27 cellular contexts compared by ENCODE assay signal in the genomic region with DNA sequence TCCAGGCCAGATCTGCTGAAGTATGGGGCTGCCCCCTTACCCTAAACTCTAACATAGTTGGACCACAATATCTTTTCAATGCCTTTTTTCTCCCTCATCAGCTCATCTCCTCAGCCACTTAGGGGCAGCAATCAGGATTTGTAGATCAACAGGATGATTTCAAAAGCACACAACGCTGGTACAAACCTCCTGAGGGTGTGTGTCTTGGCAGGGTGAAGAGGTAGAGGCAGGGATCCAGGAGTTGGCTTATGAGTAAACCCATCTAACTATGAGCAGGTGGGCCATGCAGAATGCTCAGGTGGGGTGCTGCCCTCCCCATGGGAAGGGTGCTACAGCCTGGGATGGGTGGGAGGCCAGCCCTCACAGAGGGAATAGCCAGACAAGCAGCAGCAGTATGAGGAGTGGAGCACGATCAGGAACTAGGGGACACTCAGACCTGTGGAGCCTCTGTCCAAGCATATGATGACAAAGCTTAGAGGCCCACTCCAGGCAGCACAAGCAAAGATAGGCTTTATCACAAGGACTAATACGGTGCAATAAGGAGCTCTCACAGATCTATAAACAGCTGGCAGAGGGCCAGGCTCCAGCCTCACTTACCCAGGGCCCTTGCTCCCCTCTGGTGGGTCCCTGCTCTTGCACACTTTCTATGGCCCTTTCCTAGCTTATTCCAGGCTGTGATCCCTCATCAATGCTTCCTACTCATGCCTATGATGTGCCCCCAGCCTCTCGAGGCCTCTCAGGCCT. TPM values are rescaled to one million over a fixed set of nuclear protein-coding genes. Genes with fewer than 3 reads are reported as not detected.
DNase-seq lines count a peak whose midpoint lies in the region; ATAC-seq, FAIRE-seq and TF ChIP-seq lines count a peak whose summit lies in the region.
"Had no signal": no experiment of that assay in that cellular context is flagged by ENCODE, and none has a peak within 500 bp of the region (broad histone marks: within the 10 kb centered on the region; RNA-seq: fewer than 3 reads in every experiment).

No MANE protein-coding gene starts in this region.

- ATAC-seq in foreskin keratinocyte, result no peak
- no peak for ATAC-seq in GM21381 (IDR thresholded peaks at IDR 0.05; ENCODE audit: unreplicated experiment)
- ATAC-seq: left ventricle myocardium superior; naive thymus-derived CD8-positive, alpha-beta T cell; stimulated activated memory B cell treated with anti-CD40 and anti-IgM and Interleukin-4, amounts not matched to agents 10 μg/mL and 1 μg/mL and 100 μg/mL, for 72 hours; T-cell had no signal

- 18 to 70% (median 46%) methylated on average over 4 of the region's 4 CpGs for WGBS in small intestine, 3 donors
- 83 to 87% (median 85%) methylated on average over 4 of the region's 4 CpGs for WGBS in ovary, 3 donors

- no peak for TF ChIP-seq CTCF in foreskin keratinocyte (conservative IDR thresholded peaks at IDR 0.05)
- TF ChIP-seq CTCF in ovary (IDR thresholded peaks at IDR 0.05), result no peak

- peaks cover 1% of the 10 kb centered on the region for H3K4me1 Mint-ChIP-seq in activated CD4-positive, alpha-beta T cell treated with anti-CD3 and anti-CD28 coated beads, Interleukin-2, amount 10 ng/mL, durations not matched to agents 24 days and 14 days
- no peaks in the 10 kb centered on the region for H3K4me1 Mint-ChIP-seq in activated CD4-positive, alpha-beta memory T cell treated with anti-CD3 and anti-CD28 coated beads, Interleukin-2, amount 10 ng/mL, durations not matched to agents 7 days and 5 days
- H3K4me1 Mint-ChIP-seq: stimulated activated memory B cell treated with anti-CD40 and anti-IgM and Interleukin-4, amounts not matched to agents 10 μg/mL and 1 μg/mL and 100 μg/mL, for 72 hours had no signal

- H3K4me3 ChIP-seq in small intestine (ENCODE audit: low read depth in 1 of 2, low read length in 2 of 2), result no peak overlapping the region
- no peak overlapping the region for H3K4me3 ChIP-seq in ovary
- H3K4me3 ChIP-seq: ascending aorta, BLaER1, coronary artery had no signal

- TF ChIP-seq EP300 in ovary (IDR thresholded peaks at IDR 0.05), result no peak

- H3K36me3 ChIP-seq in small intestine (ENCODE audit: control insufficient read depth in 2 of 2, insufficient read depth in 2 of 2, low read length in 2 of 2) (no peaks in the 10 kb centered on the region), ovary (no peaks in the 10 kb centered on the region)
- H3K36me3 ChIP-seq: ascending aorta, BLaER1 had no signal

- FAIRE-seq in small intestine (lab: Jason Lieb, UNC), result no peak
- FAIRE-seq: G401.6 had no signal

- no peaks in the 10 kb centered on the region for H3K9me3 Mint-ChIP-seq in activated CD4-positive, alpha-beta T cell treated with anti-CD3 and anti-CD28 coated beads, Interleukin-2, amount 10 ng/mL, durations not matched to agents 24 days and 14 days
- no peaks in the 10 kb centered on the region for H3K9me3 Mint-ChIP-seq in activated CD4-positive, alpha-beta memory T cell treated with anti-CD3 and anti-CD28 coated beads, Interleukin-2, amount 10 ng/mL, durations not matched to agents 7 days and 5 days
- H3K9me3 Mint-ChIP-seq: activated T-cell treated with anti-CD3 and anti-CD28 coated beads, Interleukin-2, amount 50 U/mL, for 24 hours; naive thymus-derived CD8-positive, alpha-beta T cell; stimulated activated memory B cell treated with anti-CD40 and anti-IgM and Interleukin-4, amounts not matched to agents 10 μg/mL and 1 μg/mL and 100 μg/mL, for 72 hours; T-cell had no signal

- H3K4me3 Mint-ChIP-seq in activated CD4-positive, alpha-beta T cell treated with anti-CD3 and anti-CD28 coated beads, Interleukin-2, amount 10 ng/mL, durations not matched to agents 24 days and 14 days, result no peak overlapping the region
- H3K4me3 Mint-ChIP-seq in activated CD4-positive, alpha-beta memory T cell treated with anti-CD3 and anti-CD28 coated beads, Interleukin-2, amount 10 ng/mL, durations not matched to agents 7 days and 5 days, result no peak overlapping the region
- H3K4me3 Mint-ChIP-seq: activated T-cell treated with anti-CD3 and anti-CD28 coated beads, Interleukin-2, amount 50 U/mL, for 24 hours; naive thymus-derived CD8-positive, alpha-beta T cell; stimulated activated memory B cell treated with anti-CD40 and anti-IgM and Interleukin-4, amounts not matched to agents 10 μg/mL and 1 μg/mL and 100 μg/mL, for 72 hours; T-cell; type B pancreatic cell had no signal

- peaks cover 31% of the 10 kb centered on the region for H3K4me1 ChIP-seq in foreskin keratinocyte
- peaks cover 0 to 4% of the 10 kb centered on the region in 2 donors for H3K4me1 ChIP-seq in small intestine (ENCODE audit: control insufficient read depth in 2 of 2, insufficient read depth in 1 of 2, low read depth in 1 of 2, low read length in 1 of 2)
- peaks cover 4% of the 10 kb centered on the region for H3K4me1 ChIP-seq in ovary (ENCODE audit: insufficient read depth)
- H3K4me1 ChIP-seq: BLaER1 had no signal

- H3K27ac Mint-ChIP-seq in activated CD4-positive, alpha-beta T cell treated with anti-CD3 and anti-CD28 coated beads, Interleukin-2, amount 10 ng/mL, durations not matched to agents 24 days and 14 days, result no peak overlapping the region
- no peak overlapping the region for H3K27ac Mint-ChIP-seq in activated CD4-positive, alpha-beta memory T cell treated with anti-CD3 and anti-CD28 coated beads, Interleukin-2, amount 10 ng/mL, durations not matched to agents 7 days and 5 days
- H3K27ac Mint-ChIP-seq: activated T-cell treated with anti-CD3 and anti-CD28 coated beads, Interleukin-2, amount 50 U/mL, for 24 hours; stimulated activated memory B cell treated with anti-CD40 and anti-IgM and Interleukin-4, amounts not matched to agents 10 μg/mL and 1 μg/mL and 100 μg/mL, for 72 hours; T-cell; type B pancreatic cell had no signal

- POLR2A ChIA-PET in activated CD4-positive, alpha-beta memory T cell treated with anti-CD3 and anti-CD28 coated beads, Interleukin-2, amount 10 ng/mL, durations not matched to agents 7 days and 5 days (lab: Charles Lee), result no interaction called here

- CTCF ChIA-PET in activated CD4-positive, alpha-beta memory T cell treated with anti-CD3 and anti-CD28 coated beads, Interleukin-2, amount 10 ng/mL, durations not matched to agents 7 days and 5 days (lab: Charles Lee), result no interaction called here

- H3K36me3 Mint-ChIP-seq in activated CD4-positive, alpha-beta T cell treated with anti-CD3 and anti-CD28 coated beads, Interleukin-2, amount 10 ng/mL, durations not matched to agents 24 days and 14 days (ENCODE audit: low read depth), result no peaks in the 10 kb centered on the region
- H3K36me3 Mint-ChIP-seq in activated CD4-positive, alpha-beta memory T cell treated with anti-CD3 and anti-CD28 coated beads, Interleukin-2, amount 10 ng/mL, durations not matched to agents 7 days and 5 days (ENCODE audit: low read depth), result no peaks in the 10 kb centered on the region
- H3K36me3 Mint-ChIP-seq: naive thymus-derived CD8-positive, alpha-beta T cell; stimulated activated memory B cell treated with anti-CD40 and anti-IgM and Interleukin-4, amounts not matched to agents 10 μg/mL and 1 μg/mL and 100 μg/mL, for 72 hours; type B pancreatic cell had no signal

- intact Hi-C loops in activated CD4-positive, alpha-beta T cell treated with anti-CD3 and anti-CD28 coated beads, Interleukin-2, amount 10 ng/mL, durations not matched to agents 24 days and 14 days (cut with micrococcal nuclease), result no loop called here
- intact Hi-C loops in ovary (cut with DNase I), result no loop called here

- TF ChIP-seq POLR2A in ovary (IDR thresholded peaks at IDR 0.05), result no peak

- no peaks in the 10 kb centered on the region for H3K27me3 Mint-ChIP-seq in activated CD4-positive, alpha-beta T cell treated with anti-CD3 and anti-CD28 coated beads, Interleukin-2, amount 10 ng/mL, durations not matched to agents 24 days and 14 days
- no peaks in the 10 kb centered on the region for H3K27me3 Mint-ChIP-seq in activated CD4-positive, alpha-beta memory T cell treated with anti-CD3 and anti-CD28 coated beads, Interleukin-2, amount 10 ng/mL, durations not matched to agents 7 days and 5 days
- H3K27me3 Mint-ChIP-seq: activated T-cell treated with anti-CD3 and anti-CD28 coated beads, Interleukin-2, amount 50 U/mL, for 24 hours; naive thymus-derived CD8-positive, alpha-beta T cell; stimulated activated memory B cell treated with anti-CD40 and anti-IgM and Interleukin-4, amounts not matched to agents 10 μg/mL and 1 μg/mL and 100 μg/mL, for 72 hours; T-cell; type B pancreatic cell had no signal

- H3K27ac ChIP-seq in foreskin keratinocyte (peak overlapping the region; percentile 51), small intestine (ENCODE audit: low read depth in 1 of 2, low read length in 1 of 2) (no peak overlapping the region), ovary (no peak overlapping the region)
- H3K27ac ChIP-seq: ascending aorta, BLaER1, coronary artery had no signal

- H3K27me3 ChIP-seq in foreskin keratinocyte (no peaks in the 10 kb centered on the region), small intestine (ENCODE audit: control insufficient read depth in 2 of 2, insufficient read depth in 2 of 2, low read length in 2 of 2) (no peaks in the 10 kb centered on the region), ovary (no peaks in the 10 kb centered on the region)
- H3K27me3 ChIP-seq: ascending aorta, BLaER1 had no signal

- DNase-seq in activated CD4-positive, alpha-beta T cell treated with anti-CD3 and anti-CD28 coated beads, Interleukin-2, amount 10 ng/mL, durations not matched to agents 24 days and 14 days, result peak; percentile 50
- no peak for DNase-seq in activated CD4-positive, alpha-beta T cell treated with anti-CD3 and anti-CD28 coated beads for 48 hours
- DNase-seq in NCI-H1092 treated with DMSO at 0.1 percent for 48 hours (lab: John Stamatoyannopoulos, UW) (peak; percentile 10), foreskin keratinocyte (no peak), small intestine (peak; percentile 45), ovary (no peak)
- no peak for DNase-seq in activated CD4-positive, alpha-beta memory T cell treated with anti-CD3 and anti-CD28 coated beads, Interleukin-2, amount 10 ng/mL, durations not matched to agents 7 days and 5 days
- DNase-seq: activated CD4-positive, alpha-beta T cell treated with anti-CD3 and anti-CD28 coated beads, Interleukin-2, amount 50 U/mL, for 1 hour; activated gamma-delta T cell; activated T-cell treated with anti-CD3 and anti-CD28 coated beads, Interleukin-2, amount 50 U/mL, for 24 hours; effector CD8-positive, alpha-beta T cell; H7; head of caudate nucleus; islet precursor cell; left ventricle myocardium superior; naive thymus-derived CD8-positive, alpha-beta T cell; NCI-H146; nucleus accumbens; RPMI8226; T-cell had no signal

- no peaks in the 10 kb centered on the region for H3K9me3 ChIP-seq in small intestine (ENCODE audit: control insufficient read depth, low read depth)
- no peaks in the 10 kb centered on the region for H3K9me3 ChIP-seq in ovary
- H3K9me3 ChIP-seq: ascending aorta, BLaER1 had no signal

RNA-seq across cellular contexts. Expression of a gene that starts 32.2 kb away (rescaled TPM):
- total RNA-seq in activated CD4-positive, alpha-beta T cell treated with anti-CD3 and anti-CD28 coated beads, Interleukin-2, amount 10 ng/mL, durations not matched to agents 24 days and 14 days, result 1.5 and 1.8 TPM in 2 replicates
- total RNA-seq in foreskin keratinocyte, result 104 and 118 TPM in 2 replicates
- 92.1 and 110 TPM in 2 replicates for polyA plus RNA-seq in foreskin keratinocyte
- polyA plus RNA-seq in small intestine, result under 1 TPM; 0.67 to 0.81 (median 0.78) TPM
- total RNA-seq in ovary, result 1 to 10 TPM in 3 of 7 donors, under 1 TPM in 4; 0.35 to 1.7 (median 0.60) TPM
- polyA plus RNA-seq in ovary, result under 1 TPM; 0.39 to 0.82 TPM
- total RNA-seq in activated CD4-positive, alpha-beta memory T cell treated with anti-CD3 and anti-CD28 coated beads, Interleukin-2, amount 10 ng/mL, durations not matched to agents 7 days and 5 days, result 1 to 10 TPM; 1.4 to 1.6 TPM
- total RNA-seq: ascending aorta had no signal

Comparison
In these comparisons a context has a peak if more than half of its experiments do, and no peak if none do; other contexts are left out.
1. DNase-seq: peak in activated CD4-positive, alpha-beta T cell treated with anti-CD3 and anti-CD28 coated beads, Interleukin-2, amount 10 ng/mL, durations not matched to agents 24 days and 14 days (single experiment), NCI-H1092 treated with DMSO at 0.1 percent for 48 hours (single experiment) and small intestine (single experiment); none in activated CD4-positive, alpha-beta T cell treated with anti-CD3 and anti-CD28 coated beads for 48 hours (single experiment), foreskin keratinocyte (0 of 2), ovary (0 of 5) and activated CD4-positive, alpha-beta memory T cell treated with anti-CD3 and anti-CD28 coated beads, Interleukin-2, amount 10 ng/mL, durations not matched to agents 7 days and 5 days (single experiment).
2. RNA of a gene that starts 32.2 kb away (total RNA-seq): 104 to 118 TPM in foreskin keratinocyte; 1.5 to 1.8 TPM in activated CD4-positive, alpha-beta T cell treated with anti-CD3 and anti-CD28 coated beads, Interleukin-2, amount 10 ng/mL, durations not matched to agents 24 days and 14 days, 1.4 to 1.6 TPM in activated CD4-positive, alpha-beta memory T cell treated with anti-CD3 and anti-CD28 coated beads, Interleukin-2, amount 10 ng/mL, durations not matched to agents 7 days and 5 days and 0.35 to 1.7 TPM in ovary; every median in the first group is over 10 times any median in the second.